1 cellular context compared by ENCODE assay signal in the genomic region with DNA sequence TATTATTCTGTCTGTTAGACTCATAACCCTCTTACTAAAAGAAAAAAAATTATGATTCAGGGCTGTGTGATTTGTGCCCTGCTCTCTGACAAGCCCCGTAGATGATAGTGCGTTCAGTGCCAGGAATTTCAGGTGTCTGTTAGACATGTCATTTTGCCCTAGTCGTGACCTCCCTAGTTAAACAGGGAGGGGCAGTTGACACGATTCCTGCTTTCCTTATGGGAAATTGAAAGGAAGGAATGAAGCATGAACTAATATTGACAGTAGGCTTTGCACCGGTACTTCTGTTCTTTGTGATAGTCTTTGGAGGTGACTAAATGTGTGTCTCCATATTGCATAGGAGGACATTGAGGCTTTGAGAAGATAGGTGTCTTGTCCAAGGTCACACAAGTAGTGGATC.
A peak's percentile ranks its signal among the peaks of the same experiment; 100 is the strongest.
TF ChIP-seq lines count a peak whose summit lies in the region.

No MANE protein-coding gene starts in this region.

TF ChIP-seq in HepG2, 621 proteins besides CTCF, POLR2A, EP300 and RAD21 (continued from another document and continues in another):
- TF ChIP-seq, protein P1, sequence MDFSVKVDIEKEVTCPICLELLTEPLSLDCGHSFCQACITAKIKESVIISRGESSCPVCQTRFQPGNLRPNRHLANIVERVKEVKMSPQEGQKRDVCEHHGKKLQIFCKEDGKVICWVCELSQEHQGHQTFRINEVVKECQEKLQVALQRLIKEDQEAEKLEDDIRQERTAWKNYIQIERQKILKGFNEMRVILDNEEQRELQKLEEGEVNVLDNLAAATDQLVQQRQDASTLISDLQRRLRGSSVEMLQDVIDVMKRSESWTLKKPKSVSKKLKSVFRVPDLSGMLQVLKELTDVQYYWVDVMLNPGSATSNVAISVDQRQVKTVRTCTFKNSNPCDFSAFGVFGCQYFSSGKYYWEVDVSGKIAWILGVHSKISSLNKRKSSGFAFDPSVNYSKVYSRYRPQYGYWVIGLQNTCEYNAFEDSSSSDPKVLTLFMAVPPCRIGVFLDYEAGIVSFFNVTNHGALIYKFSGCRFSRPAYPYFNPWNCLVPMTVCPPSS (IDR thresholded peaks at IDR 0.05): no peak
- TF ChIP-seq ZBTB3 (CRISPR knock-in tag; IDR thresholded peaks at IDR 0.05; ENCODE audit: borderline replicate concordance, low read depth) (no peak), GTF2F1 (IDR thresholded peaks at IDR 0.05; ENCODE audit: low read length) (no peak), ZNF44 (CRISPR knock-in tag; IDR thresholded peaks at IDR 0.05) (no peak), ZSCAN25 (CRISPR knock-in tag; IDR thresholded peaks at IDR 0.05) (no peak), MTF1 (CRISPR knock-in tag; IDR thresholded peaks at IDR 0.05) (no peak), SIN3B (IDR thresholded peaks at IDR 0.05; ENCODE audit: low read length) (no peak), NBN (conservative IDR thresholded peaks at IDR 0.05) (no peak), GPN1 (CRISPR knock-in tag; IDR thresholded peaks at IDR 0.05; ENCODE audit: borderline replicate concordance) (no peak), ZNF501 (CRISPR knock-in tag; IDR thresholded peaks at IDR 0.05) (no peak), HMG20B (CRISPR knock-in tag; conservative IDR thresholded peaks at IDR 0.05) (peak; percentile 89; the same call in 1 of the 2 replicates), GABPA (IDR thresholded peaks at IDR 0.05; ENCODE audit: low read depth, low read length) (no peak), GABPA (CRISPR knock-in tag; IDR thresholded peaks at IDR 0.05; ENCODE audit: low read depth) (no peak), ZNF354B (CRISPR knock-in tag; IDR thresholded peaks at IDR 0.05) (no peak), ZNF652 (CRISPR knock-in tag; IDR thresholded peaks at IDR 0.05; ENCODE audit: borderline replicate concordance, low read depth) (no peak), AKAP8 (CRISPR knock-in tag; IDR thresholded peaks at IDR 0.05) (no peak), SALL1 (CRISPR knock-in tag; IDR thresholded peaks at IDR 0.05) (no peak), ZNF850 (CRISPR knock-in tag; conservative IDR thresholded peaks at IDR 0.05) (no peak), KDM5B (CRISPR knock-in tag; IDR thresholded peaks at IDR 0.05; ENCODE audit: borderline replicate concordance) (no peak), ZNF775 (CRISPR knock-in tag; IDR thresholded peaks at IDR 0.05; ENCODE audit: borderline replicate concordance) (no peak), FOXJ3 (CRISPR knock-in tag; IDR thresholded peaks at IDR 0.05; ENCODE audit: borderline replicate concordance) (no peak), ZNF331 (CRISPR knock-in tag; IDR thresholded peaks at IDR 0.05) (peak; percentile 91; the same call in 1 of the 2 replicates), TAF15 (IDR thresholded peaks at IDR 0.05; ENCODE audit: low read depth, low read length, poor library complexity, severe bottlenecking) (no peak), RNF2 (conservative IDR thresholded peaks at IDR 0.05; ENCODE audit: low read depth) (no peak), MXD4 (CRISPR knock-in tag; IDR thresholded peaks at IDR 0.05) (0 out of 2 replicates have a peak, but pooled peaks have one; percentile 22), HIVEP1 (CRISPR knock-in tag; IDR thresholded peaks at IDR 0.05) (no peak), MIXL1 (CRISPR knock-in tag; IDR thresholded peaks at IDR 0.05) (no peak), CBX2 (IDR thresholded peaks at IDR 0.05; ENCODE audit: low read depth, low read length) (no peak), CBX2 (CRISPR knock-in tag; IDR thresholded peaks at IDR 0.05; ENCODE audit: low read depth) (no peak), ZFP36L1 (CRISPR knock-in tag; IDR thresholded peaks at IDR 0.05) (no peak), ZSCAN20 (CRISPR knock-in tag; IDR thresholded peaks at IDR 0.05; ENCODE audit: borderline replicate concordance) (no peak), HNRNPLL (IDR thresholded peaks at IDR 0.05; ENCODE audit: low read depth, low read length, poor library complexity, severe bottlenecking) (no peak)
- TF ChIP-seq, protein P2, sequence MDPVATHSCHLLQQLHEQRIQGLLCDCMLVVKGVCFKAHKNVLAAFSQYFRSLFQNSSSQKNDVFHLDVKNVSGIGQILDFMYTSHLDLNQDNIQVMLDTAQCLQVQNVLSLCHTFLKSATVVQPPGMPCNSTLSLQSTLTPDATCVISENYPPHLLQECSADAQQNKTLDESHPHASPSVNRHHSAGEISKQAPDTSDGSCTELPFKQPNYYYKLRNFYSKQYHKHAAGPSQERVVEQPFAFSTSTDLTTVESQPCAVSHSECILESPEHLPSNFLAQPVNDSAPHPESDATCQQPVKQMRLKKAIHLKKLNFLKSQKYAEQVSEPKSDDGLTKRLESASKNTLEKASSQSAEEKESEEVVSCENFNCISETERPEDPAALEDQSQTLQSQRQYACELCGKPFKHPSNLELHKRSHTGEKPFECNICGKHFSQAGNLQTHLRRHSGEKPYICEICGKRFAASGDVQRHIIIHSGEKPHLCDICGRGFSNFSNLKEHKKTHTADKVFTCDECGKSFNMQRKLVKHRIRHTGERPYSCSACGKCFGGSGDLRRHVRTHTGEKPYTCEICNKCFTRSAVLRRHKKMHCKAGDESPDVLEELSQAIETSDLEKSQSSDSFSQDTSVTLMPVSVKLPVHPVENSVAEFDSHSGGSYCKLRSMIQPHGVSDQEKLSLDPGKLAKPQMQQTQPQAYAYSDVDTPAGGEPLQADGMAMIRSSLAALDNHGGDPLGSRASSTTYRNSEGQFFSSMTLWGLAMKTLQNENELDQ (CRISPR knock-in tag; IDR thresholded peaks at IDR 0.05; ENCODE audit: borderline replicate concordance): no peak
- TF ChIP-seq, protein P3, sequence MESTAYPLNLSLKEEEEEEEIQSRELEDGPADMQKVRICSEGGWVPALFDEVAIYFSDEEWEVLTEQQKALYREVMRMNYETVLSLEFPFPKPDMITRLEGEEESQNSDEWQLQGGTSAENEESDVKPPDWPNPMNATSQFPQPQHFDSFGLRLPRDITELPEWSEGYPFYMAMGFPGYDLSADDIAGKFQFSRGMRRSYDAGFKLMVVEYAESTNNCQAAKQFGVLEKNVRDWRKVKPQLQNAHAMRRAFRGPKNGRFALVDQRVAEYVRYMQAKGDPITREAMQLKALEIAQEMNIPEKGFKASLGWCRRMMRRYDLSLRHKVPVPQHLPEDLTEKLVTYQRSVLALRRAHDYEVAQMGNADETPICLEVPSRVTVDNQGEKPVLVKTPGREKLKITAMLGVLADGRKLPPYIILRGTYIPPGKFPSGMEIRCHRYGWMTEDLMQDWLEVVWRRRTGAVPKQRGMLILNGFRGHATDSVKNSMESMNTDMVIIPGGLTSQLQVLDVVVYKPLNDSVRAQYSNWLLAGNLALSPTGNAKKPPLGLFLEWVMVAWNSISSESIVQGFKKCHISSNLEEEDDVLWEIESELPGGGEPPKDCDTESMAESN (CRISPR knock-in tag; conservative IDR thresholded peaks at IDR 0.05): no peak
- TF ChIP-seq, protein P4, sequence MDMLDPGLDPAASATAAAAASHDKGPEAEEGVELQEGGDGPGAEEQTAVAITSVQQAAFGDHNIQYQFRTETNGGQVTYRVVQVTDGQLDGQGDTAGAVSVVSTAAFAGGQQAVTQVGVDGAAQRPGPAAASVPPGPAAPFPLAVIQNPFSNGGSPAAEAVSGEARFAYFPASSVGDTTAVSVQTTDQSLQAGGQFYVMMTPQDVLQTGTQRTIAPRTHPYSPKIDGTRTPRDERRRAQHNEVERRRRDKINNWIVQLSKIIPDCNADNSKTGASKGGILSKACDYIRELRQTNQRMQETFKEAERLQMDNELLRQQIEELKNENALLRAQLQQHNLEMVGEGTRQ (IDR thresholded peaks at IDR 0.05; ENCODE audit: low read depth, low read length): no peak
- TF ChIP-seq, protein P4 (CRISPR knock-in tag; IDR thresholded peaks at IDR 0.05; ENCODE audit: borderline replicate concordance): no peak
- TF ChIP-seq, protein P5, sequence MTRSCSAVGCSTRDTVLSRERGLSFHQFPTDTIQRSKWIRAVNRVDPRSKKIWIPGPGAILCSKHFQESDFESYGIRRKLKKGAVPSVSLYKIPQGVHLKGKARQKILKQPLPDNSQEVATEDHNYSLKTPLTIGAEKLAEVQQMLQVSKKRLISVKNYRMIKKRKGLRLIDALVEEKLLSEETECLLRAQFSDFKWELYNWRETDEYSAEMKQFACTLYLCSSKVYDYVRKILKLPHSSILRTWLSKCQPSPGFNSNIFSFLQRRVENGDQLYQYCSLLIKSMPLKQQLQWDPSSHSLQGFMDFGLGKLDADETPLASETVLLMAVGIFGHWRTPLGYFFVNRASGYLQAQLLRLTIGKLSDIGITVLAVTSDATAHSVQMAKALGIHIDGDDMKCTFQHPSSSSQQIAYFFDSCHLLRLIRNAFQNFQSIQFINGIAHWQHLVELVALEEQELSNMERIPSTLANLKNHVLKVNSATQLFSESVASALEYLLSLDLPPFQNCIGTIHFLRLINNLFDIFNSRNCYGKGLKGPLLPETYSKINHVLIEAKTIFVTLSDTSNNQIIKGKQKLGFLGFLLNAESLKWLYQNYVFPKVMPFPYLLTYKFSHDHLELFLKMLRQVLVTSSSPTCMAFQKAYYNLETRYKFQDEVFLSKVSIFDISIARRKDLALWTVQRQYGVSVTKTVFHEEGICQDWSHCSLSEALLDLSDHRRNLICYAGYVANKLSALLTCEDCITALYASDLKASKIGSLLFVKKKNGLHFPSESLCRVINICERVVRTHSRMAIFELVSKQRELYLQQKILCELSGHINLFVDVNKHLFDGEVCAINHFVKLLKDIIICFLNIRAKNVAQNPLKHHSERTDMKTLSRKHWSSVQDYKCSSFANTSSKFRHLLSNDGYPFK (CRISPR knock-in tag; IDR thresholded peaks at IDR 0.05; ENCODE audit: borderline replicate concordance): no peak
- TF ChIP-seq, protein P6, sequence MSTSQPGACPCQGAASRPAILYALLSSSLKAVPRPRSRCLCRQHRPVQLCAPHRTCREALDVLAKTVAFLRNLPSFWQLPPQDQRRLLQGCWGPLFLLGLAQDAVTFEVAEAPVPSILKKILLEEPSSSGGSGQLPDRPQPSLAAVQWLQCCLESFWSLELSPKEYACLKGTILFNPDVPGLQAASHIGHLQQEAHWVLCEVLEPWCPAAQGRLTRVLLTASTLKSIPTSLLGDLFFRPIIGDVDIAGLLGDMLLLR (CRISPR knock-in tag; IDR thresholded peaks at IDR 0.05): no peak
- TF ChIP-seq, protein P7, sequence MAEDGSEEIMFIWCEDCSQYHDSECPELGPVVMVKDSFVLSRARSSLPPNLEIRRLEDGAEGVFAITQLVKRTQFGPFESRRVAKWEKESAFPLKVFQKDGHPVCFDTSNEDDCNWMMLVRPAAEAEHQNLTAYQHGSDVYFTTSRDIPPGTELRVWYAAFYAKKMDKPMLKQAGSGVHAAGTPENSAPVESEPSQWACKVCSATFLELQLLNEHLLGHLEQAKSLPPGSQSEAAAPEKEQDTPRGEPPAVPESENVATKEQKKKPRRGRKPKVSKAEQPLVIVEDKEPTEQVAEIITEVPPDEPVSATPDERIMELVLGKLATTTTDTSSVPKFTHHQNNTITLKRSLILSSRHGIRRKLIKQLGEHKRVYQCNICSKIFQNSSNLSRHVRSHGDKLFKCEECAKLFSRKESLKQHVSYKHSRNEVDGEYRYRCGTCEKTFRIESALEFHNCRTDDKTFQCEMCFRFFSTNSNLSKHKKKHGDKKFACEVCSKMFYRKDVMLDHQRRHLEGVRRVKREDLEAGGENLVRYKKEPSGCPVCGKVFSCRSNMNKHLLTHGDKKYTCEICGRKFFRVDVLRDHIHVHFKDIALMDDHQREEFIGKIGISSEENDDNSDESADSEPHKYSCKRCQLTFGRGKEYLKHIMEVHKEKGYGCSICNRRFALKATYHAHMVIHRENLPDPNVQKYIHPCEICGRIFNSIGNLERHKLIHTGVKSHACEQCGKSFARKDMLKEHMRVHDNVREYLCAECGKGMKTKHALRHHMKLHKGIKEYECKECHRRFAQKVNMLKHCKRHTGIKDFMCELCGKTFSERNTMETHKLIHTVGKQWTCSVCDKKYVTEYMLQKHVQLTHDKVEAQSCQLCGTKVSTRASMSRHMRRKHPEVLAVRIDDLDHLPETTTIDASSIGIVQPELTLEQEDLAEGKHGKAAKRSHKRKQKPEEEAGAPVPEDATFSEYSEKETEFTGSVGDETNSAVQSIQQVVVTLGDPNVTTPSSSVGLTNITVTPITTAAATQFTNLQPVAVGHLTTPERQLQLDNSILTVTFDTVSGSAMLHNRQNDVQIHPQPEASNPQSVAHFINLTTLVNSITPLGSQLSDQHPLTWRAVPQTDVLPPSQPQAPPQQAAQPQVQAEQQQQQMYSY (CRISPR knock-in tag; IDR thresholded peaks at IDR 0.05): 0 out of 2 replicates have a peak, but pooled peaks have one; percentile 36
- TF ChIP-seq, protein P8, sequence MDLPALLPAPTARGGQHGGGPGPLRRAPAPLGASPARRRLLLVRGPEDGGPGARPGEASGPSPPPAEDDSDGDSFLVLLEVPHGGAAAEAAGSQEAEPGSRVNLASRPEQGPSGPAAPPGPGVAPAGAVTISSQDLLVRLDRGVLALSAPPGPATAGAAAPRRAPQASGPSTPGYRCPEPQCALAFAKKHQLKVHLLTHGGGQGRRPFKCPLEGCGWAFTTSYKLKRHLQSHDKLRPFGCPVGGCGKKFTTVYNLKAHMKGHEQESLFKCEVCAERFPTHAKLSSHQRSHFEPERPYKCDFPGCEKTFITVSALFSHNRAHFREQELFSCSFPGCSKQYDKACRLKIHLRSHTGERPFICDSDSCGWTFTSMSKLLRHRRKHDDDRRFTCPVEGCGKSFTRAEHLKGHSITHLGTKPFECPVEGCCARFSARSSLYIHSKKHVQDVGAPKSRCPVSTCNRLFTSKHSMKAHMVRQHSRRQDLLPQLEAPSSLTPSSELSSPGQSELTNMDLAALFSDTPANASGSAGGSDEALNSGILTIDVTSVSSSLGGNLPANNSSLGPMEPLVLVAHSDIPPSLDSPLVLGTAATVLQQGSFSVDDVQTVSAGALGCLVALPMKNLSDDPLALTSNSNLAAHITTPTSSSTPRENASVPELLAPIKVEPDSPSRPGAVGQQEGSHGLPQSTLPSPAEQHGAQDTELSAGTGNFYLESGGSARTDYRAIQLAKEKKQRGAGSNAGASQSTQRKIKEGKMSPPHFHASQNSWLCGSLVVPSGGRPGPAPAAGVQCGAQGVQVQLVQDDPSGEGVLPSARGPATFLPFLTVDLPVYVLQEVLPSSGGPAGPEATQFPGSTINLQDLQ (CRISPR knock-in tag; IDR thresholded peaks at IDR 0.05): no peak
- TF ChIP-seq, protein P9, sequence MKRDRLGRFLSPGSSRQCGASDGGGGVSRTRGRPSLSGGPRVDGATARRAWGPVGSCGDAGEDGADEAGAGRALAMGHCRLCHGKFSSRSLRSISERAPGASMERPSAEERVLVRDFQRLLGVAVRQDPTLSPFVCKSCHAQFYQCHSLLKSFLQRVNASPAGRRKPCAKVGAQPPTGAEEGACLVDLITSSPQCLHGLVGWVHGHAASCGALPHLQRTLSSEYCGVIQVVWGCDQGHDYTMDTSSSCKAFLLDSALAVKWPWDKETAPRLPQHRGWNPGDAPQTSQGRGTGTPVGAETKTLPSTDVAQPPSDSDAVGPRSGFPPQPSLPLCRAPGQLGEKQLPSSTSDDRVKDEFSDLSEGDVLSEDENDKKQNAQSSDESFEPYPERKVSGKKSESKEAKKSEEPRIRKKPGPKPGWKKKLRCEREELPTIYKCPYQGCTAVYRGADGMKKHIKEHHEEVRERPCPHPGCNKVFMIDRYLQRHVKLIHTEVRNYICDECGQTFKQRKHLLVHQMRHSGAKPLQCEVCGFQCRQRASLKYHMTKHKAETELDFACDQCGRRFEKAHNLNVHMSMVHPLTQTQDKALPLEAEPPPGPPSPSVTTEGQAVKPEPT (CRISPR knock-in tag; IDR thresholded peaks at IDR 0.05; ENCODE audit: low read depth): no peak
